ENCODE assay signal across 20 cellular contexts in the genomic region with DNA sequence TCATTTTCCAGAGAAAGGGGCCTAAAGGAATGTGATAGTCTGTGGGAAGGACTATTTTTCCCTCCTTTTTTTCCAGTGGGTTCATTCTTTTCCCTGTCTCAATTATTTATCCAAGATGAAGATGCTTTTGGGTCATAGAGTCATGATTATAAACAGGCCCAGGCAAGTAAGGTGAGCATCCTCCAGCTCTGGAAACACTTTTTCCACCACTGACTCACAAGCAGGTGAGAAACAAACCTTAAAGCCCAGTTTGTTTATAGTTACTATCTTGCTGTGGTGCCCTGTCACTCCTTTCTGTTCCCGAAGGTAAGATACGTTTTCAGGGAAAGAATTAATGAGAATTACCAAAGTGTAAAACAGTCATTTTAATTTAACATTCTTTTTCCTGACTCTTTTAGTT.
DNase-seq lines count a peak whose midpoint lies in the region; ATAC-seq, FAIRE-seq and TF ChIP-seq lines count a peak whose summit lies in the region.
"Had no signal": no experiment of that assay in that cellular context is flagged by ENCODE, and none has a peak within 500 bp of the region (broad histone marks: within the 10 kb centered on the region; RNA-seq: fewer than 3 reads in every experiment).

No MANE protein-coding gene starts in this region.

- DNase-seq in HPDE6-E6E7 (ENCODE audit: extremely low spot score) (peak; percentile 46), RWPE1 (ENCODE audit: low spot score) (peak; percentile 55), epithelial cell of esophagus (ENCODE audit: low read depth) (peak; percentile 81), keratinocyte (ENCODE audit: low read depth, low spot score) (peak; percentile 28), dermis blood vessel endothelial cell (no peak)
- DNase-seq: C1 segment of cervical spinal cord; Calu3; CD4-positive, alpha-beta memory T cell; COR-L47; DMS53; DMS79 treated with DMSO at 0.1 percent for 48 hours; GF-D8; GOT3; HFFc6 had no signal

- H3K27ac ChIP-seq in RWPE1 (no peak overlapping the region), keratinocyte (ENCODE audit: control insufficient read depth, insufficient read depth, low read length) (peak overlapping the region; percentile 45)

- no peak overlapping the region for H2AFZ ChIP-seq in keratinocyte (ENCODE audit: control insufficient read depth, low read length)

- H3K79me2 ChIP-seq in keratinocyte (ENCODE audit: control insufficient read depth, insufficient read depth, low read length) = no peaks in the 10 kb centered on the region

- no peak for ATAC-seq in HG02623 (IDR thresholded peaks at IDR 0.05; ENCODE audit: unreplicated experiment)
- ATAC-seq in HG02642 (IDR thresholded peaks at IDR 0.05; ENCODE audit: poor library complexity, unreplicated experiment) = no peak

- dilution Hi-C loops in keratinocyte (cut with MboI; ENCODE audit: extremely low pct_ligation_motif_present, low sequenced_read_pairs) = no loop called here

- H3K27me3 ChIP-seq in keratinocyte (ENCODE audit: control insufficient read depth, extremely low read depth, insufficient read depth, low read length) = no peaks in the 10 kb centered on the region

- no peak overlapping the region for H3K4me3 ChIP-seq in epithelial cell of esophagus (ENCODE audit: low read length)
- H3K4me3 ChIP-seq in keratinocyte (ENCODE audit: control insufficient read depth in 2 of 3, extremely low read depth in 1 of 3, insufficient read depth in 2 of 3, low read depth in 1 of 3, low read length in 3 of 3) = no peak overlapping the region
- H3K4me3 ChIP-seq: HAP-1 had no signal

- no peak for TF ChIP-seq CTCF in RWPE1 (conservative IDR thresholded peaks at IDR 0.05; ENCODE audit: low read depth)
- no peak for TF ChIP-seq CTCF in epithelial cell of esophagus (IDR thresholded peaks at IDR 0.05; ENCODE audit: insufficient read depth, low read depth, low read length, missing control alignments)
- no peak for TF ChIP-seq CTCF in keratinocyte (optimal IDR thresholded peaks at IDR 0.05 in 1 of 3, IDR thresholded peaks at IDR 0.05 in 1 of 3, conservative IDR thresholded peaks at IDR 0.05 in 1 of 3; ENCODE audit: extremely low read depth in 1 of 3, insufficient read depth in 2 of 3, low read length in 3 of 3)

- peaks cover 7% of the 10 kb centered on the region for H3K4me1 ChIP-seq in keratinocyte (ENCODE audit: control insufficient read depth, extremely low read depth, insufficient read depth, low read length)
- H3K4me1 ChIP-seq: HAP-1 had no signal

- no peaks in the 10 kb centered on the region for H3K9me3 ChIP-seq in keratinocyte (ENCODE audit: control insufficient read depth, low read depth, low read length)
- H3K9me3 ChIP-seq: HAP-1 had no signal

- H3K36me3 ChIP-seq in keratinocyte (ENCODE audit: control insufficient read depth in 2 of 2, extremely low read depth in 1 of 2, insufficient read depth in 2 of 2, low read length in 2 of 2) = no peaks in the 10 kb centered on the region
- H3K36me3 ChIP-seq: HAP-1 had no signal

- FAIRE-seq in keratinocyte (lab: Jason Lieb, UNC) = peak; percentile 88
- FAIRE-seq: GM12891, GM18507, H54 had no signal

- POLR2A ChIA-PET in RWPE1 (lab: Yijun Ruan, JAX; ENCODE audit: low non-redundant PET) = no interaction called here

- peak overlapping the region; percentile 31 for H3K4me2 ChIP-seq in keratinocyte (ENCODE audit: control insufficient read depth, extremely low read depth, insufficient read depth, low read depth, low read length)

- no peaks in the 10 kb centered on the region for H3K9me1 ChIP-seq in keratinocyte (ENCODE audit: control insufficient read depth, extremely low read depth, insufficient read depth, low read length)

- CTCF ChIA-PET in RWPE1 (lab: Yijun Ruan, JAX) = no interaction called here

- no peak overlapping the region for H3K9ac ChIP-seq in keratinocyte (ENCODE audit: control insufficient read depth, extremely low read depth, insufficient read depth, low read length)

- no peaks in the 10 kb centered on the region for H4K20me1 ChIP-seq in keratinocyte (ENCODE audit: control insufficient read depth, extremely low read depth, insufficient read depth, low read length)
